Comparison of ENCODE assay signal across 1 cellular context in genomic region chr12:125092872-125093680, GRCh38.
TF ChIP-seq lines count a peak whose summit lies in the region.

No MANE protein-coding gene starts in this region.

TF ChIP-seq in HepG2, 621 proteins besides CTCF, POLR2A, EP300 and RAD21 (continued from another document and continues in another):
- TF ChIP-seq KDM2A (CRISPR knock-in tag; IDR thresholded peaks at IDR 0.05; ENCODE audit: borderline replicate concordance, low read depth), result peak; percentile 47; the same call in 1 of the 2 replicates
- TF ChIP-seq SAFB2 (CRISPR knock-in tag; IDR thresholded peaks at IDR 0.05; ENCODE audit: borderline replicate concordance, low read depth), result peak; percentile 62; the same call in 1 of the 2 replicates
- TF ChIP-seq MTERF4 (CRISPR knock-in tag; IDR thresholded peaks at IDR 0.05), result no peak
- TF ChIP-seq KLF9 (CRISPR knock-in tag; IDR thresholded peaks at IDR 0.05; ENCODE audit: low read depth), result 0 out of 2 replicates have a peak, but pooled peaks have one; percentile 19
- TF ChIP-seq ZNF772 (CRISPR knock-in tag; IDR thresholded peaks at IDR 0.05), result peak; percentile 55; the same call in 1 of the 2 replicates
- peak; percentile 65; the same call in 1 of the 2 replicates for TF ChIP-seq SP4 (CRISPR knock-in tag; IDR thresholded peaks at IDR 0.05)
- no peak for TF ChIP-seq ZNF737 (CRISPR knock-in tag; IDR thresholded peaks at IDR 0.05; ENCODE audit: borderline replicate concordance)
- TF ChIP-seq YY1 (IDR thresholded peaks at IDR 0.05; ENCODE audit: insufficient read depth, insufficient replicate concordance, low read depth, low read length), result peak; percentile 64
- no peak for TF ChIP-seq ZSCAN20 (CRISPR knock-in tag; IDR thresholded peaks at IDR 0.05; ENCODE audit: borderline replicate concordance)
- TF ChIP-seq DMAP1 (CRISPR knock-in tag; IDR thresholded peaks at IDR 0.05), result peak; percentile 83; the same call in 1 of the 2 replicates
- TF ChIP-seq HMGXB3 (CRISPR knock-in tag; IDR thresholded peaks at IDR 0.05; ENCODE audit: borderline replicate concordance), result no peak
- peak; percentile 22; the same call in 1 of the 2 replicates for TF ChIP-seq ZMYM4 (CRISPR knock-in tag; IDR thresholded peaks at IDR 0.05)
- TF ChIP-seq ZNF556 (CRISPR knock-in tag; IDR thresholded peaks at IDR 0.05; ENCODE audit: borderline replicate concordance), result peak; percentile 42; the same call in 1 of the 2 replicates
- peak; percentile 54 for TF ChIP-seq XRCC5 (optimal IDR thresholded peaks at IDR 0.05; ENCODE audit: low read length)
- peak; percentile 78; the same call in 1 of the 2 replicates for TF ChIP-seq TOPORS (CRISPR knock-in tag; IDR thresholded peaks at IDR 0.05)
- TF ChIP-seq ESRRA (CRISPR knock-in tag; IDR thresholded peaks at IDR 0.05; ENCODE audit: low read depth), result peak; percentile 15; the same call in 1 of the 2 replicates
- TF ChIP-seq HNF4G (IDR thresholded peaks at IDR 0.05; ENCODE audit: borderline replicate concordance, low read depth, low read length), result no peak
- TF ChIP-seq HNF4G (CRISPR knock-in tag; IDR thresholded peaks at IDR 0.05; ENCODE audit: borderline replicate concordance, low read depth), result no peak
- no peak for TF ChIP-seq CREM (IDR thresholded peaks at IDR 0.05)
- no peak for TF ChIP-seq CREM (CRISPR knock-in tag; IDR thresholded peaks at IDR 0.05)
- no peak; the same call in 1 of the 2 replicates for TF ChIP-seq CENPT (CRISPR knock-in tag; IDR thresholded peaks at IDR 0.05; ENCODE audit: low read depth)
- TF ChIP-seq MZF1 (CRISPR knock-in tag; IDR thresholded peaks at IDR 0.05; ENCODE audit: borderline replicate concordance), result no peak
- peak; percentile 77 for TF ChIP-seq PHF21A (CRISPR knock-in tag; IDR thresholded peaks at IDR 0.05)
- no peak for TF ChIP-seq ZNF136 (CRISPR knock-in tag; IDR thresholded peaks at IDR 0.05; ENCODE audit: low read depth)
- TF ChIP-seq ZNF543 (CRISPR knock-in tag; IDR thresholded peaks at IDR 0.05), result no peak
- no peak for TF ChIP-seq PREB (CRISPR knock-in tag; IDR thresholded peaks at IDR 0.05)
- no peak for TF ChIP-seq SMC3 (IDR thresholded peaks at IDR 0.05; ENCODE audit: low read length)
- peak; percentile 47; the same call in 1 of the 2 replicates for TF ChIP-seq DPF2 (CRISPR knock-in tag; IDR thresholded peaks at IDR 0.05; ENCODE audit: borderline replicate concordance, low read depth)
- no peak for TF ChIP-seq TCF12 (IDR thresholded peaks at IDR 0.05)
- no peak; the same call in 1 of the 2 replicates for TF ChIP-seq TCF12 (CRISPR knock-in tag; IDR thresholded peaks at IDR 0.05)
- no peak for TF ChIP-seq KLF6 (CRISPR knock-in tag; IDR thresholded peaks at IDR 0.05)
- no peak for TF ChIP-seq ZNF337 (CRISPR knock-in tag; IDR thresholded peaks at IDR 0.05; ENCODE audit: borderline replicate concordance, low read depth)
- TF ChIP-seq ZNF660 (CRISPR knock-in tag; IDR thresholded peaks at IDR 0.05; ENCODE audit: borderline replicate concordance, low read depth), result no peak
- TF ChIP-seq PTBP1 (IDR thresholded peaks at IDR 0.05; ENCODE audit: low read depth, low read length, poor library complexity, severe bottlenecking), result no peak
- no peak for TF ChIP-seq ZNF382 (CRISPR knock-in tag; IDR thresholded peaks at IDR 0.05; ENCODE audit: borderline replicate concordance)
- no peak for TF ChIP-seq NCOA2 (CRISPR knock-in tag; IDR thresholded peaks at IDR 0.05)
- peak; percentile 22; the same call in 1 of the 2 replicates for TF ChIP-seq RELA (CRISPR knock-in tag; IDR thresholded peaks at IDR 0.05)
- no peak for TF ChIP-seq HNRNPK (IDR thresholded peaks at IDR 0.05; ENCODE audit: low read depth, low read length, poor library complexity, severe bottlenecking)
- no peak for TF ChIP-seq HOXA7 (CRISPR knock-in tag; IDR thresholded peaks at IDR 0.05)
- TF ChIP-seq ZNF383 (CRISPR knock-in tag; IDR thresholded peaks at IDR 0.05; ENCODE audit: borderline replicate concordance), result peak; percentile 66; the same call in 1 of the 2 replicates
- TF ChIP-seq SNRNP70 (IDR thresholded peaks at IDR 0.05; ENCODE audit: low read depth, low read length), result no peak
- TF ChIP-seq ZNF773 (CRISPR knock-in tag; IDR thresholded peaks at IDR 0.05; ENCODE audit: borderline replicate concordance), result no peak
- 0 out of 2 replicates have a peak, but pooled peaks have one; percentile 0 for TF ChIP-seq ZNF891 (CRISPR knock-in tag; IDR thresholded peaks at IDR 0.05)
- TF ChIP-seq EEA1 (CRISPR knock-in tag; IDR thresholded peaks at IDR 0.05; ENCODE audit: borderline replicate concordance), result no peak
- TF ChIP-seq ZNF629 (CRISPR knock-in tag; conservative IDR thresholded peaks at IDR 0.05), result 0 out of 2 replicates have a peak, but pooled peaks have one; percentile 4
- no peak for TF ChIP-seq NFKBIZ (CRISPR knock-in tag; IDR thresholded peaks at IDR 0.05)
- TF ChIP-seq ZNF225 (CRISPR knock-in tag; IDR thresholded peaks at IDR 0.05), result 0 out of 2 replicates have a peak, but pooled peaks have one; percentile 32
- no peak for TF ChIP-seq CHD2 (IDR thresholded peaks at IDR 0.05; ENCODE audit: low read depth, low read length)
- peak; percentile 89 for TF ChIP-seq ZBTB34 (CRISPR knock-in tag; IDR thresholded peaks at IDR 0.05)
- no peak for TF ChIP-seq GPBP1L1 (CRISPR knock-in tag; IDR thresholded peaks at IDR 0.05)
- 0 out of 2 replicates have a peak, but pooled peaks have one; percentile 33 for TF ChIP-seq ZNF547 (CRISPR knock-in tag; IDR thresholded peaks at IDR 0.05)
- TF ChIP-seq ZNF326 (CRISPR knock-in tag; IDR thresholded peaks at IDR 0.05; ENCODE audit: borderline replicate concordance), result no peak
- 0 out of 2 replicates have a peak, but pooled peaks have one; percentile 59 for TF ChIP-seq ZBTB46 (CRISPR knock-in tag; IDR thresholded peaks at IDR 0.05; ENCODE audit: borderline replicate concordance)
- TF ChIP-seq ZNF18 (CRISPR knock-in tag; IDR thresholded peaks at IDR 0.05; ENCODE audit: insufficient replicate concordance), result no peak
- TF ChIP-seq JUN (CRISPR knock-in tag; IDR thresholded peaks at IDR 0.05), result 0 out of 2 replicates have a peak, but pooled peaks have one; percentile 53
- TF ChIP-seq MEIS2 (CRISPR knock-in tag; IDR thresholded peaks at IDR 0.05), result 0 out of 2 replicates have a peak, but pooled peaks have one; percentile 24
- TF ChIP-seq ZBTB26 (CRISPR knock-in tag; IDR thresholded peaks at IDR 0.05; ENCODE audit: borderline replicate concordance), result peak; percentile 95
